36 cellular contexts compared by ENCODE assay signal in genomic region chr5:138382347-138382746, GRCh38. TPM values are rescaled to one million over a fixed set of nuclear protein-coding genes. Genes with fewer than 3 reads are reported as not detected.
"Had no signal": no experiment of that assay in that cellular context is flagged by ENCODE, and none has a peak within 500 bp of the region (broad histone marks: within the 10 kb centered on the region; RNA-seq: fewer than 3 reads in every experiment).

No MANE protein-coding gene starts in this region.

- H3K4me3 Mint-ChIP-seq: activated CD4-positive, alpha-beta memory T cell treated with anti-CD3 and anti-CD28 coated beads, Interleukin-2, amount 10 ng/mL, durations not matched to agents 7 days and 5 days; activated CD4-positive, alpha-beta T cell treated with anti-CD3 and anti-CD28 coated beads for 36 hours; activated CD4-positive, alpha-beta T cell treated with anti-CD3 and anti-CD28 coated beads, Interleukin-2, amount 10 ng/mL, durations not matched to agents 7 days and 5 days; activated CD8-positive, alpha-beta memory T cell treated with anti-CD3 and anti-CD28 coated beads, Interleukin-2, amount 10 ng/mL, durations not matched to agents 7 days and 5 days; activated CD8-positive, alpha-beta T cell treated with anti-CD3 and anti-CD28 coated beads, Interleukin-2, amount 10 ng/mL, durations not matched to agents 7 days and 5 days; activated naive CD4-positive, alpha-beta T cell treated with anti-CD3 and anti-CD28 coated beads, Interleukin-2, amount 10 ng/mL, durations not matched to agents 7 days and 5 days; activated naive CD4-positive, alpha-beta T cell treated with anti-CD3 and anti-CD28 coated beads, Interleukin-2, amount 50 U/mL, for 24 hours; activated naive CD8-positive, alpha-beta T cell; activated naive CD8-positive, alpha-beta T cell treated with anti-CD3 and anti-CD28 coated beads, Interleukin-2, amount 10 ng/mL, durations not matched to agents 7 days and 5 days; activated naive CD8-positive, alpha-beta T cell treated with anti-CD3 and anti-CD28 coated beads, Interleukin-2, amount 50 U/mL, for 24 hours; activated T-cell treated with anti-CD3 and anti-CD28 coated beads, Interleukin-2, amount 50 U/mL, for 24 hours; T-helper 1 cell treated with Interleukin-12 subunit alpha and Interleukin-12 subunit beta and Interleukin-4 antibody, amounts not matched to agents 30 μg/mL and 1 μg/mL, for 36 hours; T-helper 2 cell treated with Interferon-gamma antibody and Interleukin-4, amounts not matched to agents 5 μg/mL and 100 μg/mL, for 36 hours had no signal

- H3K4me1 Mint-ChIP-seq: activated CD4-positive, alpha-beta memory T cell treated with anti-CD3 and anti-CD28 coated beads, Interleukin-2, amount 10 ng/mL, durations not matched to agents 7 days and 5 days; activated CD4-positive, alpha-beta T cell treated with anti-CD3 and anti-CD28 coated beads for 36 hours; activated CD4-positive, alpha-beta T cell treated with anti-CD3 and anti-CD28 coated beads, Interleukin-2, amount 10 ng/mL, durations not matched to agents 7 days and 5 days; activated CD8-positive, alpha-beta memory T cell treated with anti-CD3 and anti-CD28 coated beads, Interleukin-2, amount 10 ng/mL, durations not matched to agents 7 days and 5 days; activated naive CD4-positive, alpha-beta T cell treated with anti-CD3 and anti-CD28 coated beads, Interleukin-2, amount 10 ng/mL, durations not matched to agents 7 days and 5 days; activated naive CD4-positive, alpha-beta T cell treated with anti-CD3 and anti-CD28 coated beads, Interleukin-2, amount 50 U/mL, for 24 hours; activated naive CD8-positive, alpha-beta T cell treated with anti-CD3 and anti-CD28 coated beads, Interleukin-2, amount 10 ng/mL, durations not matched to agents 7 days and 5 days; activated naive CD8-positive, alpha-beta T cell treated with anti-CD3 and anti-CD28 coated beads, Interleukin-2, amount 50 U/mL, for 24 hours had no signal

- H3K27ac ChIP-seq: ascending aorta, brain microvascular endothelial cell, breast epithelium, VCaP had no signal

- FAIRE-seq: TTC549 had no signal

- H3K27ac Mint-ChIP-seq: activated CD4-positive, alpha-beta memory T cell treated with anti-CD3 and anti-CD28 coated beads, Interleukin-2, amount 10 ng/mL, durations not matched to agents 7 days and 5 days; activated CD4-positive, alpha-beta T cell treated with anti-CD3 and anti-CD28 coated beads for 36 hours; activated CD4-positive, alpha-beta T cell treated with anti-CD3 and anti-CD28 coated beads, Interleukin-2, amount 10 ng/mL, durations not matched to agents 7 days and 5 days; activated CD8-positive, alpha-beta memory T cell treated with anti-CD3 and anti-CD28 coated beads, Interleukin-2, amount 10 ng/mL, durations not matched to agents 7 days and 5 days; activated CD8-positive, alpha-beta T cell treated with anti-CD3 and anti-CD28 coated beads, Interleukin-2, amount 10 ng/mL, durations not matched to agents 7 days and 5 days; activated naive CD4-positive, alpha-beta T cell treated with anti-CD3 and anti-CD28 coated beads, Interleukin-2, amount 10 ng/mL, durations not matched to agents 7 days and 5 days; activated naive CD4-positive, alpha-beta T cell treated with anti-CD3 and anti-CD28 coated beads, Interleukin-2, amount 50 U/mL, for 24 hours; activated naive CD8-positive, alpha-beta T cell; activated naive CD8-positive, alpha-beta T cell treated with anti-CD3 and anti-CD28 coated beads, Interleukin-2, amount 10 ng/mL, durations not matched to agents 7 days and 5 days; activated naive CD8-positive, alpha-beta T cell treated with anti-CD3 and anti-CD28 coated beads, Interleukin-2, amount 50 U/mL, for 24 hours; activated T-cell treated with anti-CD3 and anti-CD28 coated beads, Interleukin-2, amount 50 U/mL, for 24 hours; activated T-helper 2 cell treated with anti-CD3 and anti-CD28 coated beads, Interferon-gamma antibody, Interleukin-2, Interleukin-4, amounts not matched to agents 10 μg/mL and 5 μg/mL and 100 μg/mL, durations not matched to agents 14 hours and 24 hours and 36 hours; T-helper 1 cell treated with Interleukin-12 subunit alpha and Interleukin-12 subunit beta and Interleukin-4 antibody, amounts not matched to agents 30 μg/mL and 1 μg/mL, for 36 hours; T-helper 2 cell treated with Interferon-gamma antibody and Interleukin-4, amounts not matched to agents 5 μg/mL and 100 μg/mL, for 36 hours had no signal

- H3K4me1 ChIP-seq: ascending aorta, breast epithelium had no signal

- H3K27me3 ChIP-seq: ascending aorta, brain microvascular endothelial cell, breast epithelium had no signal

- H3K9me3 ChIP-seq: ascending aorta, breast epithelium had no signal

- H3K27me3 Mint-ChIP-seq: activated CD4-positive, alpha-beta memory T cell treated with anti-CD3 and anti-CD28 coated beads, Interleukin-2, amount 10 ng/mL, durations not matched to agents 7 days and 5 days; activated CD4-positive, alpha-beta T cell treated with anti-CD3 and anti-CD28 coated beads for 36 hours; activated CD4-positive, alpha-beta T cell treated with anti-CD3 and anti-CD28 coated beads, Interleukin-2, amount 10 ng/mL, durations not matched to agents 7 days and 5 days; activated CD8-positive, alpha-beta memory T cell treated with anti-CD3 and anti-CD28 coated beads, Interleukin-2, amount 10 ng/mL, durations not matched to agents 7 days and 5 days; activated naive CD4-positive, alpha-beta T cell treated with anti-CD3 and anti-CD28 coated beads, Interleukin-2, amount 10 ng/mL, durations not matched to agents 7 days and 5 days; activated naive CD4-positive, alpha-beta T cell treated with anti-CD3 and anti-CD28 coated beads, Interleukin-2, amount 50 U/mL, for 24 hours; activated naive CD8-positive, alpha-beta T cell; activated naive CD8-positive, alpha-beta T cell treated with anti-CD3 and anti-CD28 coated beads, Interleukin-2, amount 10 ng/mL, durations not matched to agents 7 days and 5 days; activated naive CD8-positive, alpha-beta T cell treated with anti-CD3 and anti-CD28 coated beads, Interleukin-2, amount 50 U/mL, for 24 hours; activated T-cell treated with anti-CD3 and anti-CD28 coated beads, Interleukin-2, amount 50 U/mL, for 24 hours had no signal

- H3K9me3 Mint-ChIP-seq: activated CD4-positive, alpha-beta memory T cell treated with anti-CD3 and anti-CD28 coated beads, Interleukin-2, amount 10 ng/mL, durations not matched to agents 7 days and 5 days; activated CD4-positive, alpha-beta T cell treated with anti-CD3 and anti-CD28 coated beads, Interleukin-2, amount 10 ng/mL, durations not matched to agents 7 days and 5 days; activated naive CD4-positive, alpha-beta T cell treated with anti-CD3 and anti-CD28 coated beads, Interleukin-2, amount 10 ng/mL, durations not matched to agents 7 days and 5 days; activated naive CD4-positive, alpha-beta T cell treated with anti-CD3 and anti-CD28 coated beads, Interleukin-2, amount 50 U/mL, for 24 hours; activated naive CD8-positive, alpha-beta T cell treated with anti-CD3 and anti-CD28 coated beads, Interleukin-2, amount 10 ng/mL, durations not matched to agents 7 days and 5 days; activated naive CD8-positive, alpha-beta T cell treated with anti-CD3 and anti-CD28 coated beads, Interleukin-2, amount 50 U/mL, for 24 hours; activated T-cell treated with anti-CD3 and anti-CD28 coated beads, Interleukin-2, amount 50 U/mL, for 24 hours; activated T-helper 2 cell treated with anti-CD3 and anti-CD28 coated beads, Interferon-gamma antibody, Interleukin-2, Interleukin-4, amounts not matched to agents 10 μg/mL and 5 μg/mL and 100 μg/mL, durations not matched to agents 14 hours and 24 hours and 36 hours; T-helper 1 cell treated with Interleukin-12 subunit alpha and Interleukin-12 subunit beta and Interleukin-4 antibody, amounts not matched to agents 30 μg/mL and 1 μg/mL, for 36 hours; T-helper 2 cell treated with Interferon-gamma antibody and Interleukin-4, amounts not matched to agents 5 μg/mL and 100 μg/mL, for 36 hours had no signal

- H3K4me3 ChIP-seq: ascending aorta, breast epithelium had no signal

- DNase-seq: activated CD4-positive, alpha-beta memory T cell treated with anti-CD3 and anti-CD28 coated beads, Interleukin-2, amount 10 ng/mL, durations not matched to agents 7 days and 5 days; activated CD4-positive, alpha-beta T cell treated with anti-CD3 and anti-CD28 coated beads for 1 hour; activated CD4-positive, alpha-beta T cell treated with anti-CD3 and anti-CD28 coated beads for 36 hours; activated CD4-positive, alpha-beta T cell treated with anti-CD3 and anti-CD28 coated beads for 48 hours; activated CD4-positive, alpha-beta T cell treated with anti-CD3 and anti-CD28 coated beads, Interleukin-2, amount 10 ng/mL, durations not matched to agents 7 days and 5 days; activated CD4-positive, alpha-beta T cell treated with anti-CD3 and anti-CD28 coated beads, Interleukin-2, amount 50 U/mL, for 48 hours; activated CD4-positive, CD25-positive, alpha-beta regulatory T cell; activated CD8-positive, alpha-beta memory T cell treated with anti-CD3 and anti-CD28 coated beads for 24 hours; activated CD8-positive, alpha-beta memory T cell treated with anti-CD3 and anti-CD28 coated beads, Interleukin-2, amount 10 ng/mL, durations not matched to agents 7 days and 5 days; activated CD8-positive, alpha-beta memory T cell treated with anti-CD3 and anti-CD28 coated beads, Interleukin-2, amount 50 U/mL, for 48 hours; activated CD8-positive, alpha-beta T cell treated with anti-CD3 and anti-CD28 coated beads, Interleukin-2, amount 10 ng/mL, durations not matched to agents 7 days and 5 days; activated effector memory CD4-positive, alpha-beta T cell treated with Interleukin-2 at 50 U/mL for 16 hours; activated gamma-delta T cell; activated naive CD4-positive, alpha-beta T cell treated with anti-CD3 and anti-CD28 coated beads, Interleukin-2, amount 10 ng/mL, durations not matched to agents 7 days and 5 days; activated naive CD4-positive, alpha-beta T cell treated with Interleukin-2 at 50 U/mL for 16 hours; activated naive CD8-positive, alpha-beta T cell treated with anti-CD3 and anti-CD28 coated beads, Interleukin-2, amount 10 ng/mL, durations not matched to agents 7 days and 5 days; activated naive CD8-positive, alpha-beta T cell treated with anti-CD3 and anti-CD28 coated beads, Interleukin-2, amount 50 U/mL, for 24 hours; activated T-cell treated with anti-CD3 and anti-CD28 coated beads, Interleukin-2, amount 50 U/mL, for 24 hours; activated T-cell treated with anti-CD3 and anti-CD28 coated beads, Interleukin-2, amount 50 U/mL, for 48 hours; amygdala; anterior cingulate cortex; brain microvascular endothelial cell; central memory CD4-positive, alpha-beta T cell; T-helper 1 cell; T-helper 2 cell; T-helper 9 cell had no signal

- ATAC-seq: activated CD4-positive, alpha-beta T cell treated with anti-CD3 and anti-CD28 coated beads for 36 hours; activated CD4-positive, CD25-positive, alpha-beta regulatory T cell treated with anti-CD3 and anti-CD28 coated beads, Interleukin-2, amount 50 U/mL, for 24 hours; activated CD8-positive, alpha-beta memory T cell treated with anti-CD3 and anti-CD28 coated beads, Interleukin-2, amount 10 ng/mL, durations not matched to agents 7 days and 5 days; activated CD8-positive, alpha-beta T cell treated with anti-CD3 and anti-CD28 coated beads, Interleukin-2, amount 10 ng/mL, durations not matched to agents 7 days and 5 days; activated naive CD8-positive, alpha-beta T cell treated with anti-CD3 and anti-CD28 coated beads, Interleukin-2, amount 50 U/mL, for 24 hours had no signal

RNA-seq across cellular contexts. Expression of gene CDC25C, which starts 50.7 kb away (rescaled TPM):
- total RNA-seq: ascending aorta had no signal
